ENCODE assay signal across 16 cellular contexts in the genomic region with DNA sequence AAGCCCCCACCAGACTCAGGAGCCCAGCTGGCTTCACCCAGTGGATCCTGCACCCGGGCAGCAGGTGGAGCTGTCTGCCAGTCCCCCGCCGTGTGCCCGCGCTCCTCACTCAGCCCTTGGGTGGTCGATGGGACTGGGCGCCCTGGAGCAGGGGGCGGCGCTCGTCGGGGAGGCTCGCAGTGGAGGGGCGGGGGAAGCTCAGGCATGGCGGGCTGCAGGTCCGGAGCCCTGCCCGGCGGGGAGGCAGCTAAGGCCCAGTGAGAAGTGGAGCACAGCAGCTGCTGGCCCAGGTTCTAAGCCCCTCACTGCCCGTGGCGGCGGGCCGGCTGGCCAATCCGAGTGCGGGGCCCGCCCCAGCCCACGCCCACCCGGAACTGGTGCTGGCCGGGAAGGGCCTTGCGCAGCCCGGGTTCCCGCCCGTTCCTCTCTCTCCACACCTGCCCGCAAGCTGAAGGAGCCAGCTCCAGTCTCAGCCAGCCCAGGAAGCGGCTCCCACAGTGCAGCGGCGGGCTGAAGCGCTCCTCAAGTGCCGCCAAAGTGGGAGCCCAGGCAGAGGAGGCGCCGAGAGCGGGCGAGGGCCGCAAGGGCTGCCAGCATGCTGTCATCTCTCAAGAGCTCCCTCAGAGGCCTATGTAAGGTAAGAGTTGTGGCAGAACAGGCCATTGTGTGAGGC.
DNase-seq lines count a peak whose midpoint lies in the region; ATAC-seq and TF ChIP-seq lines count a peak whose summit lies in the region.
"Had no signal": no experiment of that assay in that cellular context is flagged by ENCODE, and none has a peak within 500 bp of the region (broad histone marks: within the 10 kb centered on the region; RNA-seq: fewer than 3 reads in every experiment).

No MANE protein-coding gene starts in this region.

- peak overlapping the region; percentile 87 for H2AFZ ChIP-seq in smooth muscle cell (ENCODE audit: low read depth)
- no peak overlapping the region for H2AFZ ChIP-seq in mammary epithelial cell (ENCODE audit: low read depth, low read length)

- WGBS in iPS DF 6.9 (ENCODE audit: insufficient coverage, insufficient read length), result no CpG with 5 or more reads among the region's 42 CpGs
- WGBS in smooth muscle cell (ENCODE audit: low lambda C conversion rate), result 11% methylated on average over 41 of the region's 42 CpGs
- WGBS in mammary epithelial cell (ENCODE audit: low coverage, missing lambda C conversion rate), result 100% methylated on average over 3 of the region's 42 CpGs

- no TSS peak for BruUV-seq in mammary epithelial cell (replicated peaks; lab: Mats Ljungman, UMichigan)

- H3K27ac ChIP-seq in KOPT-K1 (ENCODE audit: low read depth, low read length, poor library complexity, severe bottlenecking) (peak overlapping the region; percentile 72), iPS DF 6.9 (ENCODE audit: low read length) (no peak overlapping the region), smooth muscle cell (ENCODE audit: low read depth) (no peak overlapping the region), mammary epithelial cell (ENCODE audit: insufficient read depth, low read depth, low read length) (no peak overlapping the region)
- H3K27ac ChIP-seq: C4-2B, sigmoid colon, suprapubic skin had no signal

- H3K36me3 ChIP-seq in KOPT-K1 (ENCODE audit: insufficient read depth, low read length) (no peaks in the 10 kb centered on the region), NT2/D1 (ENCODE audit: insufficient read depth, insufficient read length, low read length) (no peaks in the 10 kb centered on the region), iPS DF 6.9 (ENCODE audit: control insufficient read depth, insufficient read depth, low read length) (no peaks in the 10 kb centered on the region), smooth muscle cell (ENCODE audit: low read depth) (no peaks in the 10 kb centered on the region), mammary epithelial cell (ENCODE audit: insufficient read depth, low read length) (no peaks in the 10 kb centered on the region)
- H3K36me3 ChIP-seq: sigmoid colon, suprapubic skin had no signal

- CTCF ChIA-PET in mammary epithelial cell (lab: Charles Lee; ENCODE audit: low non-redundant PET), result no interaction called here

- no peaks in the 10 kb centered on the region for H3F3A ChIP-seq in smooth muscle cell (ENCODE audit: low read depth)

- peak overlapping the region; percentile 33 for H3K4me3 ChIP-seq in NT2/D1 (ENCODE audit: insufficient read length, low read depth)
- H3K4me3 ChIP-seq in iPS DF 6.9 (ENCODE audit: low read length), result peak overlapping the region; percentile 30; the same call in 1 of the 2 replicates
- peak overlapping the region; percentile 52 for H3K4me3 ChIP-seq in smooth muscle cell
- no peak overlapping the region for H3K4me3 ChIP-seq in mammary epithelial cell (replicated peaks in 1 of 3; ENCODE audit: insufficient read depth in 1 of 3, low read depth in 2 of 3, low read length in 3 of 3)
- H3K4me3 ChIP-seq: sigmoid colon, suprapubic skin had no signal

- H3K27me3 ChIP-seq in NT2/D1 (ENCODE audit: insufficient read depth, insufficient read length) (no peaks in the 10 kb centered on the region), iPS DF 6.9 (ENCODE audit: control insufficient read depth, insufficient read depth, low read length) (no peaks in the 10 kb centered on the region), smooth muscle cell (ENCODE audit: low read depth) (no peaks in the 10 kb centered on the region), mammary epithelial cell (ENCODE audit: insufficient read depth, low read length) (no peaks in the 10 kb centered on the region)
- H3K27me3 ChIP-seq: sigmoid colon, suprapubic skin had no signal

- dilution Hi-C loops in mammary epithelial cell (cut with HindIII; ENCODE audit: low sequenced_read_pairs), result no loop called here

- in situ Hi-C loops in mammary epithelial cell (cut with MboI; ENCODE audit: low sequenced_read_pairs in 2 of 2), result no loop called here

- H3K4me2 ChIP-seq in smooth muscle cell (peak overlapping the region; percentile 85), mammary epithelial cell (ENCODE audit: insufficient read depth, low read depth, low read length) (no peak overlapping the region)

- intact Hi-C loops in mammary epithelial cell (cut with micrococcal nuclease), result no loop called here

- H3K9ac ChIP-seq in NT2/D1 (ENCODE audit: insufficient read length, low read depth) (peak overlapping the region; percentile 47), smooth muscle cell (ENCODE audit: low read depth) (peak overlapping the region; percentile 16), mammary epithelial cell (ENCODE audit: insufficient read depth, low read length) (no peak overlapping the region)

- H3K4me1 ChIP-seq in NT2/D1 (ENCODE audit: insufficient read depth, insufficient read length) (no peaks in the 10 kb centered on the region), iPS DF 6.9 (ENCODE audit: control insufficient read depth, insufficient read depth, low read length) (no peaks in the 10 kb centered on the region; the same call in 1 of the 2 replicates), smooth muscle cell (ENCODE audit: low read depth) (no peaks in the 10 kb centered on the region), mammary epithelial cell (ENCODE audit: insufficient read depth, low read length) (no peaks in the 10 kb centered on the region)
- H3K4me1 ChIP-seq: sigmoid colon, suprapubic skin had no signal

- no peak for DNase-seq in NT2/D1 (ENCODE audit: low read depth, low spot score)
- DNase-seq in iPS DF 6.9 (ENCODE audit: low read depth, low spot score), result peak; percentile 27
- DNase-seq in smooth muscle cell (lab: John Stamatoyannopoulos, UW; ENCODE audit: unreplicated experiment), result peak; percentile 26
- no peak for DNase-seq in DMS79 treated with DMSO at 0.1 percent for 48 hours (lab: John Stamatoyannopoulos, UW)
- no peak for DNase-seq in mammary epithelial cell
- DNase-seq in amygdala (lab: John Stamatoyannopoulos, UW), result no peak
- DNase-seq: activated B cell treated with CpG ODN at 0.5 μM for 24 hours, cortex of kidney, naive B cell, sigmoid colon had no signal

- ATAC-seq in HG03457 (IDR thresholded peaks at IDR 0.05; ENCODE audit: unreplicated experiment), result no peak
- ATAC-seq: HCT116, SK-N-SH treated with all-trans-retinoic acid at 6 μM for 48 hours had no signal

- H3K79me2 ChIP-seq in smooth muscle cell (ENCODE audit: low read depth) (peaks cover 7% of the 10 kb centered on the region), mammary epithelial cell (ENCODE audit: insufficient read depth, low read length) (no peaks in the 10 kb centered on the region)

- no peaks in the 10 kb centered on the region for H4K20me1 ChIP-seq in smooth muscle cell (ENCODE audit: low read depth)
- no peaks in the 10 kb centered on the region for H4K20me1 ChIP-seq in mammary epithelial cell (ENCODE audit: insufficient read depth, low read length)

- peak; percentile 19 for TF ChIP-seq CTCF in smooth muscle cell (IDR thresholded peaks at IDR 0.05; ENCODE audit: borderline replicate concordance, insufficient read depth, poor library complexity, severe bottlenecking)
- no peak for TF ChIP-seq CTCF in mammary epithelial cell (conservative IDR thresholded peaks at IDR 0.05 in 1 of 2, IDR thresholded peaks at IDR 0.05 in 1 of 2; ENCODE audit: extremely low read depth in 1 of 2, insufficient read depth in 1 of 2, low read depth in 1 of 2, low read length in 2 of 2)

- H3K9me3 ChIP-seq in KOPT-K1 (ENCODE audit: insufficient read depth, low read length, poor library complexity, severe bottlenecking) (no peaks in the 10 kb centered on the region), NT2/D1 (ENCODE audit: insufficient read depth, low read length) (no peaks in the 10 kb centered on the region), iPS DF 6.9 (ENCODE audit: control insufficient read depth, insufficient read depth, low read length) (no peaks in the 10 kb centered on the region), smooth muscle cell (replicated peaks; ENCODE audit: low read depth) (no peaks in the 10 kb centered on the region), mammary epithelial cell (replicated peaks; ENCODE audit: insufficient read depth, low read length) (no peaks in the 10 kb centered on the region)
- H3K9me3 ChIP-seq: sigmoid colon, suprapubic skin had no signal

Comparison
In these comparisons a context has a peak if more than half of its experiments do, and no peak if none do; other contexts are left out.
1. DNase-seq: peak in iPS DF 6.9 (single experiment) and smooth muscle cell (single experiment); none in NT2/D1 (single experiment), DMS79 treated with DMSO at 0.1 percent for 48 hours (single experiment), mammary epithelial cell (single experiment) and amygdala (0 of 56).
2. H3K4me3 ChIP-seq: peak in NT2/D1 (single experiment), iPS DF 6.9 (single experiment) and smooth muscle cell (single experiment); none in mammary epithelial cell (0 of 3).